Comparison of ENCODE assay signal across 30 cellular contexts in the genomic region with DNA sequence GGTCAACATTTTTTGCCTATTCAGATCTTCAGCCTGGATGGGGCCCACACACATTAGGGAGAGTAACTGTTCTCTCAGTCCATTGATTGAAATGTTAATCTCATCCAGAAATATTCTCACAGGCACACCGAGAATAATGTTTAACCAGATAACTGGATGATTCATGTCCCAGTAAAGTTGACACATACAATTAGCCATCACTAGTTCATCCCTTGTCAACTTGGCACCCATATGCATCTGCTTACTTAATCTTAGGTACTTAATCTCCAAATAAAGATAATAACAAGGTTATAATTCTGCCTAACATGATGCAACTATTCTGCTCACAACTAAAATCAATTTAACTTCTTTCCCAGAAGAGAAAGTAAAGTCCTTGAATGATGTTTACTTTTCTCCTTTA.
"Had no signal": no experiment of that assay in that cellular context is flagged by ENCODE, and none has a peak within 500 bp of the region (broad histone marks: within the 10 kb centered on the region; RNA-seq: fewer than 3 reads in every experiment).

No MANE protein-coding gene starts in this region.

- H2AFZ ChIP-seq: PC-9 had no signal

- H3K36me3 ChIP-seq: brain microvascular endothelial cell had no signal

- H3K27ac ChIP-seq: brain microvascular endothelial cell, KMS-11, PC-9, VCaP had no signal

- H3K4me3 ChIP-seq: PC-9 had no signal

- DNase-seq: activated B cell treated with CpG ODN at 0.5 μM for 24 hours; activated CD4-positive, alpha-beta memory T cell treated with anti-CD3 and anti-CD28 coated beads for 36 hours; activated CD4-positive, alpha-beta T cell treated with anti-CD3 and anti-CD28 coated beads for 4 hours; activated CD4-positive, alpha-beta T cell treated with anti-CD3 and anti-CD28 coated beads, Interleukin-2, amount 50 U/mL, for 1 hour; activated CD4-positive, CD25-positive, alpha-beta regulatory T cell treated with anti-CD3 and anti-CD28 coated beads, Interleukin-2, amount 50 U/mL, for 72 hours; activated CD8-positive, alpha-beta memory T cell treated with anti-CD3 and anti-CD28 coated beads, Interleukin-2, amount 50 U/mL, for 4 hours; activated effector memory CD4-positive, alpha-beta T cell treated with Interleukin-2 at 50 U/mL for 16 hours; activated naive CD4-positive, alpha-beta T cell treated with anti-CD3 and anti-CD28 coated beads, Interleukin-2, amount 10 ng/mL, durations not matched to agents 7 days and 5 days; activated naive CD8-positive, alpha-beta T cell treated with anti-CD3 and anti-CD28 coated beads for 36 hours; activated T-cell treated with anti-CD3 and anti-CD28 coated beads for 4 hours; activated T-cell treated with anti-CD3 and anti-CD28 coated beads, Interleukin-2, amount 50 U/mL, for 48 hours; amniotic stem cell; aorta; brain microvascular endothelial cell; central memory CD4-positive, alpha-beta T cell; NCI-H1092 treated with DMSO at 0.1 percent for 48 hours; NCI-H1417 treated with DMSO at 0.1 percent for 48 hours; NCI-H1694 treated with DMSO at 0.1 percent for 48 hours; NCI-H2029; NCI-H345; NCI-H524 treated with DMSO at 0.1 percent for 48 hours; NCI-H774; PC-9; Right ventricle myocardium superior; SW 1271; T-helper 1 cell; T-helper 2 cell; T-helper 9 cell had no signal

- H3K9ac ChIP-seq: KMS-11 had no signal

- H3K27me3 ChIP-seq: brain microvascular endothelial cell had no signal

- H3K4me2 ChIP-seq: KMS-11, PC-9 had no signal
